ENCODE assay signal across 25 cellular contexts in genomic region chr12:58032156-58032555, GRCh38.
"Had no signal": no experiment of that assay in that cellular context is flagged by ENCODE, and none has a peak within 500 bp of the region (broad histone marks: within the 10 kb centered on the region; RNA-seq: fewer than 3 reads in every experiment).

No MANE protein-coding gene starts in this region.

- H3K27ac Mint-ChIP-seq: dendritic cell treated with granulocyte-macrophage colony-stimulating factor and Interleukin-4, amounts not matched to agents 40 ng/mL and 50 ng/mL, for 4 days; effector memory CD8-positive, alpha-beta T cell; endodermal cell had no signal

- H3K27me3 ChIP-seq: colonic mucosa, dorsolateral prefrontal cortex, esophagus muscularis mucosa, esophagus squamous epithelium, foreskin keratinocyte, gastrocnemius medialis, gastroesophageal sphincter, heart left ventricle, heart right ventricle had no signal

- H3K4me1 ChIP-seq: colonic mucosa, gastrocnemius medialis had no signal

- ATAC-seq: effector memory CD8-positive, alpha-beta T cell; esophagus mucosa; foreskin keratinocyte; gastrocnemius medialis; gastroesophageal sphincter; heart left ventricle; heart right ventricle had no signal

- H3K27ac ChIP-seq: colonic mucosa, coronary artery, dorsolateral prefrontal cortex, epithelial cell of prostate, esophagus muscularis mucosa, foreskin keratinocyte, gastrocnemius medialis, gastroesophageal sphincter, heart left ventricle, heart right ventricle had no signal

- H3K4me1 Mint-ChIP-seq: endodermal cell had no signal

- H3K9me3 ChIP-seq: colonic mucosa had no signal

- H3K4me3 ChIP-seq: colonic mucosa, coronary artery, dorsolateral prefrontal cortex, esophagus muscularis mucosa, esophagus squamous epithelium, gastrocnemius medialis, gastroesophageal sphincter, heart left ventricle, heart right ventricle had no signal

- H3K27me3 Mint-ChIP-seq: dendritic cell treated with granulocyte-macrophage colony-stimulating factor and Interleukin-4, amounts not matched to agents 40 ng/mL and 50 ng/mL, for 4 days had no signal

- DNase-seq: colonic mucosa; cortex of kidney; dermis blood vessel endothelial cell; dorsolateral prefrontal cortex; effector CD4-positive, alpha-beta T cell; effector CD8-positive, alpha-beta T cell; effector memory CD4-positive, alpha-beta T cell; effector memory CD8-positive, alpha-beta T cell; endodermal cell; erythroblast; esophagus squamous epithelium; foreskin fibroblast; foreskin keratinocyte; foreskin melanocyte; gastrocnemius medialis; glutamatergic neuron; head of caudate nucleus; heart left ventricle; heart right ventricle had no signal

- H3K4me3 Mint-ChIP-seq: dendritic cell treated with granulocyte-macrophage colony-stimulating factor and Interleukin-4, amounts not matched to agents 40 ng/mL and 50 ng/mL, for 4 days; effector memory CD8-positive, alpha-beta T cell; endodermal cell had no signal

- H3K36me3 ChIP-seq: colonic mucosa, esophagus muscularis mucosa, esophagus squamous epithelium, gastrocnemius medialis, gastroesophageal sphincter, heart left ventricle, heart right ventricle had no signal
